In genomic region chr14:91510171-91511013, GRCh38 we compare ENCODE assay signal across 8 cellular contexts. TPM values are rescaled to one million over a fixed set of nuclear protein-coding genes. Genes with fewer than 3 reads are reported as not detected.
DNase-seq lines count a peak whose midpoint lies in the region; ATAC-seq and TF ChIP-seq lines count a peak whose summit lies in the region.

Gene PPP4R3A (minus strand): TSS chr14:91510310. CDS start chr14:91509647, 663 bp downstream.

- H3K27me3 ChIP-seq in DOHH2 (ENCODE audit: control insufficient read depth, low read length) (no peaks in the 10 kb centered on the region), GM23338 (ENCODE audit: insufficient read depth) (no peaks in the 10 kb centered on the region), fibroblast of lung (ENCODE audit: control insufficient read depth, insufficient read depth, low read length) (no peaks in the 10 kb centered on the region)

- no peaks in the 10 kb centered on the region for H3K9me2 ChIP-seq in DOHH2 (replicated peaks; ENCODE audit: control insufficient read depth, low read length)
- H3K9me2 ChIP-seq in GM23338 (ENCODE audit: insufficient read depth): no peaks in the 10 kb centered on the region

- H3K4me1 ChIP-seq in DOHH2 (ENCODE audit: control insufficient read depth, low read length) (peaks cover 28% of the 10 kb centered on the region), GM23338 (ENCODE audit: insufficient read depth) (peaks cover 18% of the 10 kb centered on the region), fibroblast of lung (ENCODE audit: control insufficient read depth, extremely low read depth, insufficient read depth, low read length) (no peaks in the 10 kb centered on the region)

- H2AFZ ChIP-seq in GM23338 (peak within 1 kb of the TSS; percentile 80), fibroblast of lung (ENCODE audit: low read length) (peak within 1 kb of the TSS; percentile 94)

- peak within 1 kb of the TSS; percentile 82 for H3K4me3 ChIP-seq in DOHH2 (ENCODE audit: low read length)
- H3K4me3 ChIP-seq in GM23338: peak within 1 kb of the TSS; percentile 77
- H3K4me3 ChIP-seq in fibroblast of lung (replicated peaks in 1 of 4; ENCODE audit: control extremely low read depth in 1 of 4, insufficient read depth in 1 of 4, low read depth in 3 of 4, low read length in 4 of 4): peak within 1 kb of the TSS; percentile 87 to 99 (median 98)

- H3F3A ChIP-seq in DOHH2 (ENCODE audit: control insufficient read depth, insufficient read depth) (no peaks in the 10 kb centered on the region), GM23338 (replicated peaks; ENCODE audit: low read depth) (peaks cover 5% of the 10 kb centered on the region; the same call in 1 of the 2 replicates)

- peaks cover 16% of the 10 kb centered on the region for H4K20me1 ChIP-seq in DOHH2 (ENCODE audit: control insufficient read depth, insufficient read depth, low read depth, low read length)
- H4K20me1 ChIP-seq in GM23338 (replicated peaks; ENCODE audit: insufficient read depth): peaks cover 32% of the 10 kb centered on the region
- H4K20me1 ChIP-seq in fibroblast of lung (ENCODE audit: control insufficient read depth, extremely low read depth, insufficient read depth, low read length): peaks cover 5% of the 10 kb centered on the region

- peaks cover 32% of the 10 kb centered on the region for H3K36me3 Mint-ChIP-seq in GM23338 (ENCODE audit: low read depth)
- H3K36me3 Mint-ChIP-seq in naive thymus-derived CD8-positive, alpha-beta T cell: peaks cover 8 to 32% (median 15%) of the 10 kb centered on the region in 3 donors

- peak within 1 kb of the TSS; percentile 100 for H3K27ac Mint-ChIP-seq in GM23338
- H3K27ac Mint-ChIP-seq in naive thymus-derived CD8-positive, alpha-beta T cell: peak within 1 kb of the TSS; percentile 99 to 100 (median 100)

- DNase-seq in GM23338 (ENCODE audit: low spot score) (peak; percentile 94), LHCN-M2 (ENCODE audit: low read depth) (peak; percentile 96), RPMI8226 (peak; percentile 93), fibroblast of lung (ENCODE audit: low read depth in 2 of 2) (peak; percentile 97)
- DNase-seq in activated T-helper 1 cell treated with anti-CD3 and anti-CD28 coated beads, Interleukin-2, amount 50 U/mL, for 16 hours (ENCODE audit: low read depth in 1 of 2, low spot score in 1 of 2): peak; percentile 79 to 91
- peak; percentile 87 to 96 (median 92) for DNase-seq in naive thymus-derived CD8-positive, alpha-beta T cell
- peak; percentile 87 to 94 (median 92) for DNase-seq in stimulated activated naive CD4-positive, alpha-beta T cell (lab: John Stamatoyannopoulos, UW)

- H3K9me3 Mint-ChIP-seq in GM23338: peaks cover 2% of the 10 kb centered on the region; the same call in 2 of the 3 replicates
- no peaks in the 10 kb centered on the region for H3K9me3 Mint-ChIP-seq in naive thymus-derived CD8-positive, alpha-beta T cell

- H3K36me3 ChIP-seq in DOHH2 (ENCODE audit: control insufficient read depth, low read length) (peaks cover 45% of the 10 kb centered on the region), GM23338 (ENCODE audit: insufficient read depth) (peaks cover 9% of the 10 kb centered on the region), fibroblast of lung (ENCODE audit: control insufficient read depth, insufficient read depth, low read length) (peaks cover 4% of the 10 kb centered on the region)

- TF ChIP-seq CTCF in DOHH2 (IDR thresholded peaks at IDR 0.05; ENCODE audit: low read depth, low read length, poor library complexity, severe bottlenecking) (no peak), GM23338 (conservative IDR thresholded peaks at IDR 0.05; ENCODE audit: low read depth in 2 of 2) (no peak), fibroblast of lung (conservative IDR thresholded peaks at IDR 0.05 in 1 of 2, IDR thresholded peaks at IDR 0.05 in 1 of 2; ENCODE audit: low read depth in 1 of 2, low read length in 2 of 2) (no peak)

- H3K4me3 Mint-ChIP-seq in GM23338: peak within 1 kb of the TSS; percentile 99
- H3K4me3 Mint-ChIP-seq in naive thymus-derived CD8-positive, alpha-beta T cell: peak within 1 kb of the TSS; percentile 94 to 100 (median 100)

- peaks cover 5% of the 10 kb centered on the region for H3K27me3 Mint-ChIP-seq in GM23338 (ENCODE audit: insufficient read depth, low read depth, poor library complexity)
- peaks cover 0 to 3% (median 0%) of the 10 kb centered on the region in 5 donors for H3K27me3 Mint-ChIP-seq in naive thymus-derived CD8-positive, alpha-beta T cell

- H3K27ac ChIP-seq in DOHH2 (ENCODE audit: low read depth, low read length) (peak within 1 kb of the TSS; percentile 93), GM23338 (ENCODE audit: low read depth) (peak within 1 kb of the TSS; percentile 100), fibroblast of lung (ENCODE audit: insufficient read depth, low read length) (peak within 1 kb of the TSS; percentile 94)

- H3K9ac ChIP-seq in fibroblast of lung (ENCODE audit: insufficient read depth, low read length): peak within 1 kb of the TSS; percentile 98

- peak within 1 kb of the TSS; percentile 90 for H3K4me2 ChIP-seq in DOHH2 (ENCODE audit: low read length)
- H3K4me2 ChIP-seq in GM23338: peak within 1 kb of the TSS; percentile 85
- H3K4me2 ChIP-seq in fibroblast of lung (ENCODE audit: extremely low read depth, insufficient read depth, low read length): peak within 1 kb of the TSS; percentile 95

- no peaks in the 10 kb centered on the region for H3K9me3 ChIP-seq in DOHH2 (ENCODE audit: control insufficient read depth, insufficient read depth, low read length)
- H3K9me3 ChIP-seq in fibroblast of lung (ENCODE audit: control insufficient read depth, insufficient read depth, low read depth, low read length): no peaks in the 10 kb centered on the region

- POLR2A ChIA-PET in naive thymus-derived CD8-positive, alpha-beta T cell (lab: Charles Lee): interaction anchor here (0.6 to 2.9 kb wide), 23 partner anchors 10 to 1128 kb away, joined by 3 to 14 read pairs (median 4); partner anchors contain the start of genes CPSF2, NDUFB1, RPS6KA5 and TC2N

- peaks cover 7% of the 10 kb centered on the region for H3K4me1 Mint-ChIP-seq in GM23338
- H3K4me1 Mint-ChIP-seq in naive thymus-derived CD8-positive, alpha-beta T cell: peaks cover 9 to 37% (median 33%) of the 10 kb centered on the region in 4 donors

- H3K79me2 ChIP-seq in DOHH2 (ENCODE audit: control insufficient read depth, low read length): peaks cover 61% of the 10 kb centered on the region
- peaks cover 46% of the 10 kb centered on the region for H3K79me2 ChIP-seq in GM23338 (replicated peaks; ENCODE audit: insufficient read depth)
- peaks cover 40% of the 10 kb centered on the region for H3K79me2 ChIP-seq in fibroblast of lung (ENCODE audit: control insufficient read depth, insufficient read depth, low read length)

- ATAC-seq in GM23338: peak; percentile 86
- ATAC-seq in naive thymus-derived CD8-positive, alpha-beta T cell: peak; percentile 81 to 83

TF ChIP-seq in GM23338, 12 proteins besides CTCF, POLR2A, EP300 and RAD21 (continues in another document):
- TF ChIP-seq STAT1 (IDR thresholded peaks at IDR 0.05; ENCODE audit: unreplicated experiment) (no peak), NANOG (IDR thresholded peaks at IDR 0.05; ENCODE audit: borderline replicate concordance) (no peak), EZH2phosphoT487 (IDR thresholded peaks at IDR 0.05; ENCODE audit: unreplicated experiment) (no peak), REST (IDR thresholded peaks at IDR 0.05; ENCODE audit: unreplicated experiment) (no peak), POLR2AphosphoS5 (IDR thresholded peaks at IDR 0.05; ENCODE audit: low read depth) (peak; percentile 94), ZNF331 (CRISPR knock-in tag; IDR thresholded peaks at IDR 0.05; ENCODE audit: low read depth) (no peak)
- TF ChIP-seq, protein P1, sequence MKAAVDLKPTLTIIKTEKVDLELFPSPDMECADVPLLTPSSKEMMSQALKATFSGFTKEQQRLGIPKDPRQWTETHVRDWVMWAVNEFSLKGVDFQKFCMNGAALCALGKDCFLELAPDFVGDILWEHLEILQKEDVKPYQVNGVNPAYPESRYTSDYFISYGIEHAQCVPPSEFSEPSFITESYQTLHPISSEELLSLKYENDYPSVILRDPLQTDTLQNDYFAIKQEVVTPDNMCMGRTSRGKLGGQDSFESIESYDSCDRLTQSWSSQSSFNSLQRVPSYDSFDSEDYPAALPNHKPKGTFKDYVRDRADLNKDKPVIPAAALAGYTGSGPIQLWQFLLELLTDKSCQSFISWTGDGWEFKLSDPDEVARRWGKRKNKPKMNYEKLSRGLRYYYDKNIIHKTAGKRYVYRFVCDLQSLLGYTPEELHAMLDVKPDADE (IDR thresholded peaks at IDR 0.05): peak; percentile 75

RNA-seq across cellular contexts. Expression of gene PPP4R3A, which starts in this region (rescaled TPM):
- total RNA-seq in GM23338 (2014; rRNA removed; shearing (Covaris generic)): 105 and 128 TPM in 2 replicates
- polyA plus RNA-seq in GM23338 (2016; fragmentation: Nextera tagmentation; extraction: Ambion mirVana) (45.8 and 50.3 TPM in 2 replicates), fibroblast of lung (40.3 and 47.0 TPM in 2 replicates)
- total RNA-seq in LHCN-M2 (2014; rRNA removed) (53.1 and 53.2 TPM in 2 replicates), fibroblast of lung (77.8 and 88.0 TPM in 2 replicates)
- 22.2 TPM for polyA plus RNA-seq in LHCN-M2 (2012)
- 29.8 and 33.9 TPM in 2 replicates for polyA plus RNA-seq in fibroblast of lung (2012)
- 5.8 and 6.6 TPM in 2 replicates for polyA minus RNA-seq in fibroblast of lung (ENCODE audit: low replicate concordance)
- 100 to 1,000 TPM; 197 to 208 TPM for total RNA-seq in naive thymus-derived CD8-positive, alpha-beta T cell
- polyA plus RNA-seq in naive thymus-derived CD8-positive, alpha-beta T cell: 100 to 1,000 TPM in 1 of 3 donors, 10 to 100 TPM in 2; 73.8 to 121 (median 75.3) TPM

Comparison
In these comparisons a context has a peak if more than half of its experiments do, and no peak if none do; other contexts are left out.
1. Peak in every context shown above with its lines: DNase-seq, ATAC-seq, H3K4me3 ChIP-seq and H3K27ac ChIP-seq.